1 cellular context compared by ENCODE assay signal in genomic region chr5:38101897-38102296, GRCh38.
TF ChIP-seq lines count a peak whose summit lies in the region.

No MANE protein-coding gene starts in this region.

TF ChIP-seq in GM12878, 131 proteins besides CTCF, POLR2A, EP300 and RAD21 (continued from another document):
- TF ChIP-seq, protein P1, sequence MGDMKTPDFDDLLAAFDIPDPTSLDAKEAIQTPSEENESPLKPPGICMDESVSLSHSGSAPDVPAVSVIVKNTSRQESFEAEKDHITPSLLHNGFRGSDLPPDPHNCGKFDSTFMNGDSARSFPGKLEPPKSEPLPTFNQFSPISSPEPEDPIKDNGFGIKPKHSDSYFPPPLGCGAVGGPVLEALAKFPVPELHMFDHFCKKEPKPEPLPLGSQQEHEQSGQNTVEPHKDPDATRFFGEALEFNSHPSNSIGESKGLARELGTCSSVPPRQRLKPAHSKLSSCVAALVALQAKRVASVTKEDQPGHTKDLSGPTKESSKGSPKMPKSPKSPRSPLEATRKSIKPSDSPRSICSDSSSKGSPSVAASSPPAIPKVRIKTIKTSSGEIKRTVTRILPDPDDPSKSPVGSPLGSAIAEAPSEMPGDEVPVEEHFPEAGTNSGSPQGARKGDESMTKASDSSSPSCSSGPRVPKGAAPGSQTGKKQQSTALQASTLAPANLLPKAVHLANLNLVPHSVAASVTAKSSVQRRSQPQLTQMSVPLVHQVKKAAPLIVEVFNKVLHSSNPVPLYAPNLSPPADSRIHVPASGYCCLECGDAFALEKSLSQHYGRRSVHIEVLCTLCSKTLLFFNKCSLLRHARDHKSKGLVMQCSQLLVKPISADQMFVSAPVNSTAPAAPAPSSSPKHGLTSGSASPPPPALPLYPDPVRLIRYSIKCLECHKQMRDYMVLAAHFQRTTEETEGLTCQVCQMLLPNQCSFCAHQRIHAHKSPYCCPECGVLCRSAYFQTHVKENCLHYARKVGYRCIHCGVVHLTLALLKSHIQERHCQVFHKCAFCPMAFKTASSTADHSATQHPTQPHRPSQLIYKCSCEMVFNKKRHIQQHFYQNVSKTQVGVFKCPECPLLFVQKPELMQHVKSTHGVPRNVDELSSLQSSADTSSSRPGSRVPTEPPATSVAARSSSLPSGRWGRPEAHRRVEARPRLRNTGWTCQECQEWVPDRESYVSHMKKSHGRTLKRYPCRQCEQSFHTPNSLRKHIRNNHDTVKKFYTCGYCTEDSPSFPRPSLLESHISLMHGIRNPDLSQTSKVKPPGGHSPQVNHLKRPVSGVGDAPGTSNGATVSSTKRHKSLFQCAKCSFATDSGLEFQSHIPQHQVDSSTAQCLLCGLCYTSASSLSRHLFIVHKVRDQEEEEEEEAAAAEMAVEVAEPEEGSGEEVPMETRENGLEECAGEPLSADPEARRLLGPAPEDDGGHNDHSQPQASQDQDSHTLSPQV (IDR thresholded peaks at IDR 0.05), result no peak
- TF ChIP-seq CHD2 (IDR thresholded peaks at IDR 0.05; ENCODE audit: borderline replicate concordance, low read depth, low read length) (no peak), NBN (IDR thresholded peaks at IDR 0.05) (no peak), NFXL1 (IDR thresholded peaks at IDR 0.05; ENCODE audit: borderline replicate concordance) (no peak)
